In the genomic region with DNA sequence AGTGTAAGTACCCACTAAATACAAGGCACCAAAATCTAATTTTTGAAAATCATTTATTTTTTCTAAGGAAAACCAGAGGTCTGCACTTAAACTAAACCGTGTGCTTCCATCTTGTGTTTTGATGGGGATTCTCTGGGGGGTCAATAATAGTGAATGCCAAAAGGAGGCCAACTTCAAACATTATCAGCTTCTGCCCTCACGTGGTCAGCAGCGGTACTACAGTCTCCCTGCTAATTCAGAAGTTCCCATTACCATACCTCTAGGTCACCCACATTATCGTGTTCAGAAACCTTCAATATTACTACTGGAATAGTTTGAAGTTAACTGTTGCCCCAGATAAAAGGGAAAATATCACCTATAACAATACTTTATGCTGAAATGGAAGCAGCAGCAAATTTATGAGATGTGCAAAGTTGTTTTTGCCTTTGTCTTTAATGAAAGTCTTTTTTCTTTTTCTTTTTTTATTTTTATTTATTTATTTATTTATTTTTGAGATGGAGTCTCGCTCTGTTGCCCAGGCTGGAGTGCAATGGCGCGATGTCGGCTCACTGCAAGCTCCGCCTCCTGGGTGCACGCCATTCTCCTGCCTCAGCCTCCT, we compare ENCODE assay signal across 8 cellular contexts. TPM values are rescaled to one million over a fixed set of nuclear protein-coding genes. Genes with fewer than 3 reads are reported as not detected.
DNase-seq lines count a peak whose midpoint lies in the region; ATAC-seq and TF ChIP-seq lines count a peak whose summit lies in the region.

No MANE protein-coding gene starts in this region.

- H3K36me3 Mint-ChIP-seq in Caco-2 (ENCODE audit: insufficient read depth, unreplicated experiment): peaks cover 32% of the 10 kb centered on the region
- H3K36me3 Mint-ChIP-seq in neural progenitor cell: peaks cover 37% of the 10 kb centered on the region
- peaks cover 31% of the 10 kb centered on the region for H3K36me3 Mint-ChIP-seq in type B pancreatic cell

- ATAC-seq in GM21576 (IDR thresholded peaks at IDR 0.05; ENCODE audit: unreplicated experiment): peak; percentile 52
- peak; percentile 72 for ATAC-seq in esophagus mucosa
- no peak for ATAC-seq in GM21447 (IDR thresholded peaks at IDR 0.05; ENCODE audit: unreplicated experiment)

- CTCF ChIA-PET in Caco-2 (lab: Charles Lee): no interaction called here

- peaks cover 6% of the 10 kb centered on the region for H3K79me2 ChIP-seq in neural progenitor cell (ENCODE audit: low read depth)

- no TSS peak for BruUV-seq in Caco-2 (replicated peaks; lab: Mats Ljungman, UMichigan)

- POLR2A ChIA-PET in Caco-2 (lab: Charles Lee): no interaction called here

- peak; percentile 64 to 66 for TF ChIP-seq CTCF in Caco-2 (IDR thresholded peaks at IDR 0.05; ENCODE audit: insufficient read depth in 1 of 2, low read depth in 1 of 2, low read length in 1 of 2, severe bottlenecking in 1 of 2, unreplicated experiment in 1 of 2)
- peak; percentile 90 for TF ChIP-seq CTCF in neural progenitor cell (IDR thresholded peaks at IDR 0.05)
- TF ChIP-seq CTCF in type B pancreatic cell (conservative IDR thresholded peaks at IDR 0.05): peak; percentile 95

- H2AFZ ChIP-seq in neural progenitor cell (replicated peaks): no peak overlapping the region

- no peaks in the 10 kb centered on the region for H4K20me1 ChIP-seq in neural progenitor cell (ENCODE audit: low read depth)

- H3K36me3 ChIP-seq in Caco-2 (ENCODE audit: control insufficient read depth, insufficient read depth, low read length): no peaks in the 10 kb centered on the region; the same call in 1 of the 2 replicates
- H3K36me3 ChIP-seq in neural progenitor cell: peaks cover 19% of the 10 kb centered on the region

- H3K4me1 Mint-ChIP-seq in Caco-2 (ENCODE audit: low read depth, unreplicated experiment): no peaks in the 10 kb centered on the region
- no peaks in the 10 kb centered on the region for H3K4me1 Mint-ChIP-seq in neural progenitor cell
- H3K4me1 Mint-ChIP-seq in type B pancreatic cell (ENCODE audit: unreplicated experiment): no peaks in the 10 kb centered on the region

- no peak overlapping the region for H3K27ac ChIP-seq in neural progenitor cell

- H3K4me1 ChIP-seq in Caco-2 (no peaks in the 10 kb centered on the region), neural progenitor cell (no peaks in the 10 kb centered on the region)

- no peak overlapping the region for H3K4me2 ChIP-seq in neural progenitor cell

- H3K4me3 ChIP-seq in Caco-2 (ENCODE audit: low read depth, low read length): no peak overlapping the region
- H3K4me3 ChIP-seq in neural progenitor cell: no peak overlapping the region

- H3K4me3 Mint-ChIP-seq in Caco-2 (ENCODE audit: unreplicated experiment): no peak overlapping the region
- no peak overlapping the region for H3K4me3 Mint-ChIP-seq in neural progenitor cell
- no peak overlapping the region for H3K4me3 Mint-ChIP-seq in type B pancreatic cell

- H3K9me3 Mint-ChIP-seq in Caco-2 (ENCODE audit: unreplicated experiment): no peaks in the 10 kb centered on the region
- H3K9me3 Mint-ChIP-seq in neural progenitor cell: no peaks in the 10 kb centered on the region
- no peaks in the 10 kb centered on the region for H3K9me3 Mint-ChIP-seq in type B pancreatic cell

- DNase-seq in Caco-2 (peak; percentile 45 to 57), NCI-H748 (lab: John Stamatoyannopoulos, UW; ENCODE audit: unreplicated experiment) (peak; percentile 40), neural progenitor cell (ENCODE audit: low spot score) (peak; percentile 68), type B pancreatic cell (ENCODE audit: extremely low spot score, unreplicated experiment) (peak; percentile 75)
- DNase-seq in activated CD8-positive, alpha-beta memory T cell treated with anti-CD3 and anti-CD28 coated beads, Interleukin-2, amount 50 U/mL, for 48 hours: peak; percentile 77

- H3K27ac Mint-ChIP-seq in Caco-2 (ENCODE audit: unreplicated experiment): no peak overlapping the region
- no peak overlapping the region for H3K27ac Mint-ChIP-seq in neural progenitor cell
- H3K27ac Mint-ChIP-seq in type B pancreatic cell: no peak overlapping the region

- no peaks in the 10 kb centered on the region for H3K27me3 Mint-ChIP-seq in Caco-2 (ENCODE audit: insufficient read depth, unreplicated experiment)
- H3K27me3 Mint-ChIP-seq in neural progenitor cell (ENCODE audit: insufficient read depth, low read depth): no peaks in the 10 kb centered on the region
- no peaks in the 10 kb centered on the region for H3K27me3 Mint-ChIP-seq in type B pancreatic cell

- intact Hi-C loops in Caco-2 (cut with micrococcal nuclease; ENCODE audit: unreplicated experiment): loop anchor here (10.0 kb wide), 1 partner anchor 570 kb away; a partner anchor contains a TSS

- no peak overlapping the region for H3K9ac ChIP-seq in neural progenitor cell

- H3K9me3 ChIP-seq in Caco-2: no peaks in the 10 kb centered on the region
- no peaks in the 10 kb centered on the region for H3K9me3 ChIP-seq in neural progenitor cell (ENCODE audit: low read depth)

- H3K27me3 ChIP-seq in Caco-2 (replicated peaks; ENCODE audit: control insufficient read depth, insufficient read depth, low read length) (no peaks in the 10 kb centered on the region), neural progenitor cell (no peaks in the 10 kb centered on the region)

- peaks cover 7% of the 10 kb centered on the region for H3F3A ChIP-seq in neural progenitor cell (ENCODE audit: low read depth)

RNA-seq across cellular contexts. Expression of a gene that starts 17.3 kb away (rescaled TPM):
- total RNA-seq in Caco-2 (2022) (20.7 and 22.3 TPM in 2 replicates), esophagus mucosa (4.8 TPM), neural progenitor cell (ENCODE audit: low replicate concordance) (100 and 116 TPM in 2 replicates), type B pancreatic cell (ENCODE audit: low replicate concordance) (46.7 and 59.0 TPM in 2 replicates)

RNA-seq across cellular contexts. Expression of a gene that starts 24.2 kb away (rescaled TPM):
- total RNA-seq in Caco-2 (2022): 32.8 and 35.7 TPM in 2 replicates
- total RNA-seq in esophagus mucosa: 23.2 TPM
- 23.5 and 39.7 TPM in 2 replicates for total RNA-seq in neural progenitor cell (ENCODE audit: low replicate concordance)
- total RNA-seq in type B pancreatic cell (ENCODE audit: low replicate concordance): 46.9 and 48.4 TPM in 2 replicates

RNA-seq across cellular contexts. Expression of a gene that starts 45.2 kb away (rescaled TPM):
- total RNA-seq in Caco-2 (2022) (not detected in 2 replicates), esophagus mucosa (not detected), neural progenitor cell (ENCODE audit: low replicate concordance) (not detected in 2 replicates), type B pancreatic cell (ENCODE audit: low replicate concordance) (5.5 and 30.8 TPM in 2 replicates)
